ENCODE assay signal across 1 cellular context in the genomic region with DNA sequence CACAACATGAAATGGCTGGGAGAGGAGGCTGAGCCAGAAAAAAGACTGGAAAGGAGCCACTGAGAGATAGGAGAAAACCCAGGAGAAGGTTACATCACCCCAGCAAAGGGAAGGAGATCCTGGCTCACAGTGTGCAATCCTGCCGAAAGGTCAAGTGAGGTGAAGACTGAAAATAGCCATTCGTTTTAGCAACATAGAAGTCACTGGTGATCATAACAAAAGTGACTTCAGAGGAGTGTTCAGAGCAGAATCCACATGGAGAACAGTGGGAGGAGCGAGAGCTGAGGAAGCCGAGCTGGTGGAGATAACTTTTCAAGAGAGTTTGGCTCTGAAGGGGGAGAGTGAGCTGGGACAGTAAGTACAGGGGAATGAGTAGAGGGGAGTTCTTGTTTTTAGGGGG.
TF ChIP-seq lines count a peak whose summit lies in the region.

No MANE protein-coding gene starts in this region.

TF ChIP-seq in K562, 482 proteins besides CTCF, POLR2A, EP300 and RAD21 (continued from another document):
- TF ChIP-seq MEF2D (tag; conservative IDR thresholded peaks at IDR 0.05; ENCODE audit: low read depth): peak; percentile 61; the same call in 1 of the 2 replicates
- no peak for TF ChIP-seq PTTG1 (tag; IDR thresholded peaks at IDR 0.05; ENCODE audit: low read depth)
